In genomic region chr2:121153516-121153915, GRCh38 we compare ENCODE assay signal across 28 cellular contexts.
"Had no signal": no experiment of that assay in that cellular context is flagged by ENCODE, and none has a peak within 500 bp of the region (broad histone marks: within the 10 kb centered on the region; RNA-seq: fewer than 3 reads in every experiment).

No MANE protein-coding gene starts in this region.

- H3K27me3 ChIP-seq: adrenal gland, body of pancreas, colonic mucosa, dorsolateral prefrontal cortex, gastroesophageal sphincter had no signal

- H3K4me1 ChIP-seq: adrenal gland, gastroesophageal sphincter had no signal

- DNase-seq: activated CD4-positive, alpha-beta memory T cell treated with anti-CD3 and anti-CD28 coated beads for 36 hours; activated CD4-positive, alpha-beta T cell treated with anti-CD3 and anti-CD28 coated beads for 36 hours; activated CD4-positive, alpha-beta T cell treated with anti-CD3 and anti-CD28 coated beads, Interleukin-2, amount 10 ng/mL, durations not matched to agents 24 days and 14 days; activated CD4-positive, CD25-positive, alpha-beta regulatory T cell; activated CD4-positive, CD25-positive, alpha-beta regulatory T cell treated with anti-CD3 and anti-CD28 coated beads, Interleukin-2, amount 50 U/mL, for 72 hours; activated CD8-positive, alpha-beta memory T cell treated with anti-CD3 and anti-CD28 coated beads, Interleukin-2, amount 10 ng/mL, durations not matched to agents 7 days and 5 days; activated CD8-positive, alpha-beta memory T cell treated with anti-CD3 and anti-CD28 coated beads, Interleukin-2, amount 50 U/mL, for 4 hours; activated CD8-positive, alpha-beta T cell treated with anti-CD3 and anti-CD28 coated beads, Interleukin-2, amount 10 ng/mL, durations not matched to agents 7 days and 5 days; activated effector memory CD4-positive, alpha-beta T cell treated with anti-CD3 and anti-CD28 coated beads, Interleukin-2, amount 50 U/mL, for 16 hours; activated naive CD4-positive, alpha-beta T cell treated with anti-CD3 and anti-CD28 coated beads for 36 hours; activated naive CD8-positive, alpha-beta T cell treated with anti-CD3 and anti-CD28 coated beads for 36 hours; activated naive CD8-positive, alpha-beta T cell treated with anti-CD3 and anti-CD28 coated beads, Interleukin-2, amount 50 U/mL, for 24 hours; activated T-cell treated with anti-CD3 and anti-CD28 coated beads, Interleukin-2, amount 50 U/mL, for 1 hour; activated T-cell treated with anti-CD3 and anti-CD28 coated beads, Interleukin-2, amount 50 U/mL, for 48 hours; adrenal gland; amygdala; aorta; body of pancreas; central memory CD4-positive, alpha-beta T cell; cerebellar nuclear complex; colonic mucosa; dorsolateral prefrontal cortex; effector memory CD4-positive, alpha-beta T cell; endodermal cell; foreskin melanocyte; T-helper 2 cell had no signal

- H3K27ac ChIP-seq: adrenal gland, body of pancreas, colonic mucosa, dorsolateral prefrontal cortex, gastroesophageal sphincter had no signal

- H3K4me3 ChIP-seq: adrenal gland, body of pancreas, colonic mucosa, dorsolateral prefrontal cortex, gastroesophageal sphincter had no signal

- ATAC-seq: activated CD4-positive, alpha-beta T cell treated with anti-CD3 and anti-CD28 coated beads for 36 hours; activated CD8-positive, alpha-beta memory T cell treated with anti-CD3 and anti-CD28 coated beads, Interleukin-2, amount 10 ng/mL, durations not matched to agents 7 days and 5 days; activated CD8-positive, alpha-beta T cell treated with anti-CD3 and anti-CD28 coated beads, Interleukin-2, amount 10 ng/mL, durations not matched to agents 7 days and 5 days; activated naive CD8-positive, alpha-beta T cell treated with anti-CD3 and anti-CD28 coated beads, Interleukin-2, amount 50 U/mL, for 24 hours; body of pancreas; esophagus mucosa; gastroesophageal sphincter had no signal

- H3K9me3 ChIP-seq: colonic mucosa had no signal

- H3K36me3 ChIP-seq: adrenal gland, colonic mucosa, gastroesophageal sphincter had no signal
